Comparison of ENCODE assay signal across 8 cellular contexts in genomic region chr2:201258666-201258999, GRCh38. TPM values are rescaled to one million over a fixed set of nuclear protein-coding genes. Genes with fewer than 3 reads are reported as not detected.
DNase-seq lines count a peak whose midpoint lies in the region; ATAC-seq and TF ChIP-seq lines count a peak whose summit lies in the region.

No MANE protein-coding gene starts in this region.

- no peaks in the 10 kb centered on the region for H3K36me3 ChIP-seq in HUES6 (ENCODE audit: control insufficient read depth, insufficient read depth, low read length)

- POLR2A ChIA-PET in MCF 10A (lab: Yijun Ruan, JAX): interaction anchor here (0.6 to 4.1 kb wide), 7 partner anchors 23 to 351 kb away, joined by 3 to 28 read pairs (median 3); partner anchors contain the start of genes HYCC2, STRADB and TRAK2

- intact Hi-C loops in MCF 10A (cut with micrococcal nuclease): loop anchor here (1.0 kb wide), 3 partner anchors 22 to 193 kb away; partner anchors contain the start of genes STRADB and TRAK2

- H3K9me3 ChIP-seq in HUES6 (ENCODE audit: control insufficient read depth, insufficient read depth, low read depth, low read length) (no peaks in the 10 kb centered on the region), mononuclear cell (ENCODE audit: low read depth, low read length) (no peaks in the 10 kb centered on the region)

- no peaks in the 10 kb centered on the region for H3K9me3 Mint-ChIP-seq in MCF 10A (ENCODE audit: unreplicated experiment)

- no TSS peak for BruUV-seq in MCF 10A (replicated peaks; lab: Mats Ljungman, UMichigan)

- no peaks in the 10 kb centered on the region for H3K27me3 Mint-ChIP-seq in MCF 10A (ENCODE audit: insufficient read depth, unreplicated experiment)

- peak overlapping the region; percentile 77; the same call in 1 of the 2 replicates for H3K27ac ChIP-seq in HUES6 (ENCODE audit: low read depth, low read length)

- peak overlapping the region; percentile 47 for H3K4me3 ChIP-seq in HUES6 (ENCODE audit: low read depth, low read length)
- H3K4me3 ChIP-seq in mononuclear cell (ENCODE audit: low read length): peak overlapping the region; percentile 74

- peak; percentile 25 for ATAC-seq in GM18511 (IDR thresholded peaks at IDR 0.05; ENCODE audit: unreplicated experiment)

- H3K27ac Mint-ChIP-seq in MCF 10A (ENCODE audit: low read depth, unreplicated experiment): peak overlapping the region; percentile 99

- CTCF ChIA-PET in MCF 10A (lab: Yijun Ruan, JAX): interaction anchor here (0.7 to 2.2 kb wide), 2 partner anchors 23 to 26 kb away, joined by 3 to 12 read pairs; no protein-coding TSS in a partner anchor

- DNase-seq in MCF 10A (ENCODE audit: unreplicated experiment) (no peak), SK-N-DZ (ENCODE audit: low spot score) (no peak), globus pallidus (ENCODE audit: low spot score) (no peak), HuH-7 (ENCODE audit: low spot score) (no peak), cerebellar nuclear complex (lab: John Stamatoyannopoulos, UW) (no peak)

- H3K36me3 Mint-ChIP-seq in MCF 10A (ENCODE audit: insufficient read depth, unreplicated experiment): no peaks in the 10 kb centered on the region

- no peak for TF ChIP-seq CTCF in MCF 10A (IDR thresholded peaks at IDR 0.05; ENCODE audit: unreplicated experiment)

- H3K27me3 ChIP-seq in HUES6 (ENCODE audit: control insufficient read depth, insufficient read depth, low read length): no peaks in the 10 kb centered on the region
- no peaks in the 10 kb centered on the region for H3K27me3 ChIP-seq in mononuclear cell (ENCODE audit: insufficient read depth, low read length)

- H3K4me1 ChIP-seq in HUES6 (ENCODE audit: control insufficient read depth, insufficient read depth, low read length) (peaks cover 40% of the 10 kb centered on the region), mononuclear cell (ENCODE audit: insufficient read depth, low read length) (peaks cover 73% of the 10 kb centered on the region)

- peak overlapping the region; percentile 95 for H3K4me3 Mint-ChIP-seq in MCF 10A (ENCODE audit: unreplicated experiment)

- peak overlapping the region; percentile 78 for H3K9ac ChIP-seq in HUES6 (ENCODE audit: low read length)

- H3K4me1 Mint-ChIP-seq in MCF 10A (ENCODE audit: insufficient read depth, unreplicated experiment): peaks cover 23% of the 10 kb centered on the region

RNA-seq across cellular contexts. Expression of gene CASP8, which starts 1.7 kb away (rescaled TPM):
- total RNA-seq in MCF 10A (2022) (32.8 and 35.2 TPM in 2 replicates), mononuclear cell (129 TPM)
- polyA plus RNA-seq in SK-N-DZ (2014; cell fraction: cytosol; rRNA removed): 0.23 TPM in 1 of 2 replicates, not detected in the other
- 0.65 TPM in 1 of 2 replicates, not detected in the other for polyA plus RNA-seq in SK-N-DZ (2014; cell fraction: nucleus; rRNA removed)
